11 cellular contexts compared by ENCODE assay signal in the genomic region with DNA sequence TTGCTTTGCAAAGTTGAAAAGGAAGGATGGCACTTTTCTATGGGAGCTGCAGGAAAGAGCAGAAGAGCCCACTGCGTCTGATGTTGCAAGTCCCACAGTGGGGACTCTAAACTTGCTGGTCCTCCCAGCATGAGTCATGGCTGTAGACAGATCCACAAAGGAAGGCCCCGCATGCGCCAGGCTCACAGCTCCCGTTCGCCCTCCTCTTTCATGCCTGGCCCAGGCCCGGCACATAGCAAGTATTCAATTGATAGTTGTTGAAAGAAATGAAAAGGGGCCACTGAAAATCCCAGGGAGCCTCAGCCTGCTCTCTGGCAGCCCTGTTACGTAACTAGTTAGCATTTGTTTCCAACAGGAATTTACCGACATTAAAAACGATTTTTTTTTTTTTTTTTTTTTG. TPM values are rescaled to one million over a fixed set of nuclear protein-coding genes. Genes with fewer than 3 reads are reported as not detected.
DNase-seq lines count a peak whose midpoint lies in the region; ATAC-seq, FAIRE-seq and TF ChIP-seq lines count a peak whose summit lies in the region.
"Had no signal": no experiment of that assay in that cellular context is flagged by ENCODE, and none has a peak within 500 bp of the region (broad histone marks: within the 10 kb centered on the region; RNA-seq: fewer than 3 reads in every experiment).

No MANE protein-coding gene starts in this region.

- H2AFZ ChIP-seq in endothelial cell of umbilical vein (ENCODE audit: low read depth, low read length): no peak overlapping the region

- peak; percentile 82 for DNase-seq in Right ventricle myocardium inferior (ENCODE audit: missing footprints)
- DNase-seq in cardiac septum (ENCODE audit: low spot score): no peak
- DNase-seq in endothelial cell of umbilical vein (ENCODE audit: low read depth, low spot score): peak; percentile 67
- DNase-seq in mucosa of descending colon: no peak
- DNase-seq in NAMALWA (ENCODE audit: low spot score): no peak
- DNase-seq in activated naive CD8-positive, alpha-beta T cell treated with anti-CD3 and anti-CD28 coated beads, Interleukin-2, amount 50 U/mL, for 24 hours: no peak
- DNase-seq: activated CD8-positive, alpha-beta memory T cell treated with anti-CD3 and anti-CD28 coated beads, Interleukin-2, amount 10 ng/mL, durations not matched to agents 7 days and 5 days; NCI-H187 treated with DMSO at 0.1 percent for 48 hours had no signal

- CTCF ChIA-PET in endothelial cell of umbilical vein (lab: Charles Lee): interaction anchor here (0.8 kb wide), 1 partner anchor 13 kb away, joined by 4 read pairs; no protein-coding TSS in a partner anchor

- no peak overlapping the region for H3K27ac ChIP-seq in endothelial cell of umbilical vein (ENCODE audit: insufficient read depth, low read depth, low read length)
- H3K27ac ChIP-seq: A549 had no signal

- H4K20me1 ChIP-seq in endothelial cell of umbilical vein (replicated peaks; ENCODE audit: control insufficient read depth, extremely low read depth, insufficient read depth, low read length): no peaks in the 10 kb centered on the region

- dilution Hi-C loops in endothelial cell of umbilical vein (cut with MboI; ENCODE audit: extremely low pct_ligation_motif_present, low sequenced_read_pairs): no loop called here

- H3K4me3 Mint-ChIP-seq in activated naive CD8-positive, alpha-beta T cell treated with anti-CD3 and anti-CD28 coated beads, Interleukin-2, amount 50 U/mL, for 24 hours: no peak overlapping the region
- H3K4me3 Mint-ChIP-seq: activated CD8-positive, alpha-beta memory T cell treated with anti-CD3 and anti-CD28 coated beads, Interleukin-2, amount 10 ng/mL, durations not matched to agents 7 days and 5 days had no signal

- no peaks in the 10 kb centered on the region for H3K27me3 ChIP-seq in endothelial cell of umbilical vein (ENCODE audit: control insufficient read depth in 2 of 2, insufficient read depth in 2 of 2, low read length in 2 of 2)

- H3K36me3 Mint-ChIP-seq in activated naive CD8-positive, alpha-beta T cell treated with anti-CD3 and anti-CD28 coated beads, Interleukin-2, amount 50 U/mL, for 24 hours (ENCODE audit: low read depth): peaks cover 22% of the 10 kb centered on the region

- H3K36me3 ChIP-seq in endothelial cell of umbilical vein (ENCODE audit: control insufficient read depth in 2 of 2, extremely low read depth in 1 of 2, insufficient read depth in 2 of 2, low read length in 2 of 2) (no peaks in the 10 kb centered on the region), mucosa of descending colon (ENCODE audit: low read depth) (no peaks in the 10 kb centered on the region)

- H3K4me1 ChIP-seq in endothelial cell of umbilical vein (ENCODE audit: control insufficient read depth, extremely low read depth, insufficient read depth, low read length) (peaks cover 15% of the 10 kb centered on the region), mucosa of descending colon (ENCODE audit: low read depth) (no peaks in the 10 kb centered on the region)
- H3K4me1 ChIP-seq: A549 had no signal

- TF ChIP-seq POLR2A in endothelial cell of umbilical vein (IDR thresholded peaks at IDR 0.05; ENCODE audit: low read depth, low read length): no peak

- H3K27ac Mint-ChIP-seq in activated naive CD8-positive, alpha-beta T cell treated with anti-CD3 and anti-CD28 coated beads, Interleukin-2, amount 50 U/mL, for 24 hours: no peak overlapping the region
- H3K27ac Mint-ChIP-seq: activated CD8-positive, alpha-beta memory T cell treated with anti-CD3 and anti-CD28 coated beads, Interleukin-2, amount 10 ng/mL, durations not matched to agents 7 days and 5 days had no signal

- BruUV-seq in endothelial cell of umbilical vein (replicated peaks; lab: Mats Ljungman, UMichigan): no TSS peak

- H3K4me3 ChIP-seq in endothelial cell of umbilical vein (replicated peaks in 1 of 3; ENCODE audit: insufficient read depth in 1 of 3, low read depth in 1 of 3, low read length in 3 of 3) (no peak overlapping the region), mucosa of descending colon (no peak overlapping the region)
- H3K4me3 ChIP-seq: A549 had no signal

- FAIRE-seq in endothelial cell of umbilical vein (lab: Jason Lieb, UNC): peak; percentile 68
- FAIRE-seq: A549 had no signal

- intact Hi-C loops in Right ventricle myocardium inferior (cut with DNase I): no loop called here
- intact Hi-C loops in cardiac septum (cut with DNase I): no loop called here
- intact Hi-C loops in endothelial cell of umbilical vein (cut with micrococcal nuclease): no loop called here
- intact Hi-C loops in mucosa of descending colon (cut with DNase I, micrococcal nuclease): no loop called here

- H3K9me3 ChIP-seq in endothelial cell of umbilical vein (replicated peaks; ENCODE audit: control insufficient read depth, insufficient read depth, low read length) (no peaks in the 10 kb centered on the region), mucosa of descending colon (no peaks in the 10 kb centered on the region)
- H3K9me3 ChIP-seq: A549 had no signal

- H3K9me1 ChIP-seq in endothelial cell of umbilical vein (replicated peaks; ENCODE audit: control insufficient read depth, extremely low read depth, insufficient read depth, low read length): no peaks in the 10 kb centered on the region

- H3K4me2 ChIP-seq in endothelial cell of umbilical vein (ENCODE audit: insufficient read depth, low read length): no peak overlapping the region
- H3K4me2 ChIP-seq: A549 had no signal

- ATAC-seq in Right ventricle myocardium inferior (peak; percentile 95), mucosa of descending colon (peak; percentile 56), HG02798 (IDR thresholded peaks at IDR 0.05; ENCODE audit: poor library complexity, unreplicated experiment) (no peak), GM18909 (IDR thresholded peaks at IDR 0.05; ENCODE audit: poor library complexity, unreplicated experiment) (no peak)
- no peak for ATAC-seq in activated naive CD8-positive, alpha-beta T cell treated with anti-CD3 and anti-CD28 coated beads, Interleukin-2, amount 50 U/mL, for 24 hours
- ATAC-seq: activated CD8-positive, alpha-beta memory T cell treated with anti-CD3 and anti-CD28 coated beads, Interleukin-2, amount 10 ng/mL, durations not matched to agents 7 days and 5 days had no signal

- H3K9ac ChIP-seq in endothelial cell of umbilical vein (replicated peaks; ENCODE audit: extremely low read depth, insufficient read depth, low read length): no peak overlapping the region

- peaks cover 5% of the 10 kb centered on the region for H3K79me2 ChIP-seq in endothelial cell of umbilical vein (ENCODE audit: control insufficient read depth, insufficient read depth, low read length)

- POLR2A ChIA-PET in endothelial cell of umbilical vein (lab: Charles Lee): no interaction called here

- TF ChIP-seq CTCF in endothelial cell of umbilical vein (IDR thresholded peaks at IDR 0.05; ENCODE audit: extremely low read depth in 1 of 2, insufficient read depth in 1 of 2, low read depth in 1 of 2, low read length in 2 of 2): no peak
- TF ChIP-seq CTCF in mucosa of descending colon (IDR thresholded peaks at IDR 0.05): no peak

- no peaks in the 10 kb centered on the region for H3K9me3 Mint-ChIP-seq in activated naive CD8-positive, alpha-beta T cell treated with anti-CD3 and anti-CD28 coated beads, Interleukin-2, amount 50 U/mL, for 24 hours

- peaks cover 26% of the 10 kb centered on the region for H3K4me1 Mint-ChIP-seq in activated naive CD8-positive, alpha-beta T cell treated with anti-CD3 and anti-CD28 coated beads, Interleukin-2, amount 50 U/mL, for 24 hours

- no peaks in the 10 kb centered on the region for H3K27me3 Mint-ChIP-seq in activated naive CD8-positive, alpha-beta T cell treated with anti-CD3 and anti-CD28 coated beads, Interleukin-2, amount 50 U/mL, for 24 hours
- H3K27me3 Mint-ChIP-seq: activated CD8-positive, alpha-beta memory T cell treated with anti-CD3 and anti-CD28 coated beads, Interleukin-2, amount 10 ng/mL, durations not matched to agents 7 days and 5 days had no signal

TF ChIP-seq in endothelial cell of umbilical vein, 7 proteins besides CTCF, POLR2A, EP300 and RAD21:
- TF ChIP-seq EZH2 (IDR thresholded peaks at IDR 0.05; ENCODE audit: borderline replicate concordance, low read depth, low read length, severe bottlenecking): no peak

RNA-seq across cellular contexts. Expression of gene AP1B1, which starts 18.9 kb away (rescaled TPM):
- total RNA-seq in Right ventricle myocardium inferior: 29.2 TPM
- 28.0 TPM for total RNA-seq in cardiac septum
- total RNA-seq in endothelial cell of umbilical vein: 102 and 107 TPM in 2 replicates
- polyA plus RNA-seq in endothelial cell of umbilical vein: 131 and 188 TPM in 2 replicates
- polyA plus RNA-seq in endothelial cell of umbilical vein (2011; cell fraction: cytosol; rRNA removed): 80.3 and 85.9 TPM in 2 replicates
- 129 and 131 TPM in 2 replicates for polyA plus RNA-seq in endothelial cell of umbilical vein (2011; cell fraction: nucleus; rRNA removed)
- 84.9 and 85.8 TPM in 2 replicates for polyA plus RNA-seq in endothelial cell of umbilical vein (2012)
- polyA minus RNA-seq in endothelial cell of umbilical vein: 178 and 221 TPM in 2 replicates
- 46.8 TPM for polyA minus RNA-seq in endothelial cell of umbilical vein (2011; cell fraction: cytosol; rRNA and poly(A)+ RNA removed)
- polyA minus RNA-seq in endothelial cell of umbilical vein (2011; cell fraction: nucleus; rRNA and poly(A)+ RNA removed): 73.2 and 80.7 TPM in 2 replicates
- total RNA-seq in mucosa of descending colon: 100 to 1,000 TPM in 1 of 3 donors, 10 to 100 TPM in 2; 74.4 to 105 (median 88.8) TPM

RNA-seq across cellular contexts. Expression of gene RASL10A, which starts 54.0 kb away (rescaled TPM):
- total RNA-seq in Right ventricle myocardium inferior (1.1 TPM), cardiac septum (1.3 TPM), endothelial cell of umbilical vein (1.3 and 1.9 TPM in 2 replicates), mucosa of descending colon (1 to 10 TPM; 1.1 to 2.3 (median 1.4) TPM)
- polyA plus RNA-seq in endothelial cell of umbilical vein: 1.1 TPM in 2 replicates
- 0.46 and 0.54 TPM in 2 replicates for polyA plus RNA-seq in endothelial cell of umbilical vein (2011; cell fraction: cytosol; rRNA removed)
- polyA plus RNA-seq in endothelial cell of umbilical vein (2011; cell fraction: nucleus; rRNA removed): 3.4 and 3.6 TPM in 2 replicates
- 0.23 and 1.4 TPM in 2 replicates for polyA plus RNA-seq in endothelial cell of umbilical vein (2012)
- 0.47 TPM in 1 of 2 replicates, not detected in the other for polyA minus RNA-seq in endothelial cell of umbilical vein
- polyA minus RNA-seq in endothelial cell of umbilical vein (2011; cell fraction: cytosol; rRNA and poly(A)+ RNA removed): not detected
- 0.96 TPM in 1 of 2 replicates, not detected in the other for polyA minus RNA-seq in endothelial cell of umbilical vein (2011; cell fraction: nucleus; rRNA and poly(A)+ RNA removed)

Comparison
In these comparisons a context has a peak if more than half of its experiments do, and no peak if none do; other contexts are left out.
1. DNase-seq: peak in Right ventricle myocardium inferior (single experiment) and endothelial cell of umbilical vein (single experiment); none in cardiac septum (single experiment), mucosa of descending colon (0 of 3), NAMALWA (single experiment) and activated naive CD8-positive, alpha-beta T cell treated with anti-CD3 and anti-CD28 coated beads, Interleukin-2, amount 50 U/mL, for 24 hours (single experiment).
2. ATAC-seq: peak in Right ventricle myocardium inferior (single experiment) and mucosa of descending colon (single experiment); none in HG02798 (single experiment), GM18909 (single experiment) and activated naive CD8-positive, alpha-beta T cell treated with anti-CD3 and anti-CD28 coated beads, Interleukin-2, amount 50 U/mL, for 24 hours (single experiment).